Comparison of ENCODE assay signal across 8 cellular contexts in genomic region chr3:197847866-197848401, GRCh38. TPM values are rescaled to one million over a fixed set of nuclear protein-coding genes. Genes with fewer than 3 reads are reported as not detected.
A peak's percentile ranks its signal among the peaks of the same experiment; 100 is the strongest.
DNase-seq lines count a peak whose midpoint lies in the region; ATAC-seq and TF ChIP-seq lines count a peak whose summit lies in the region.

No MANE protein-coding gene starts in this region.

- CTCF ChIA-PET in CD8-positive, alpha-beta memory T cell (lab: Charles Lee): interaction anchor here (1.5 kb wide), 1 partner anchor 58 kb away, joined by 3 read pairs; no protein-coding TSS in a partner anchor

- H3K27ac ChIP-seq in CD8-positive, alpha-beta memory T cell (ENCODE audit: low read depth, low read length): peak overlapping the region; percentile 32
- peak overlapping the region; percentile 16 for H3K27ac ChIP-seq in layer of hippocampus (ENCODE audit: low read depth, low read length)

- no peaks in the 10 kb centered on the region for H3K27me3 Mint-ChIP-seq in CD8-positive, alpha-beta memory T cell

- peaks cover 17% of the 10 kb centered on the region for H3K36me3 ChIP-seq in CD8-positive, alpha-beta memory T cell (ENCODE audit: insufficient read depth, low read length)

- H3K4me1 ChIP-seq in CD8-positive, alpha-beta memory T cell (ENCODE audit: insufficient read depth, low read length): peaks cover 17% of the 10 kb centered on the region

- H3K4me3 ChIP-seq in CD8-positive, alpha-beta memory T cell (ENCODE audit: low read length): peak overlapping the region; percentile 51
- H3K4me3 ChIP-seq in WI38 (ENCODE audit: low read depth, low read length): peak overlapping the region; percentile 0; the same call in 1 of the 2 replicates

- DNase-seq in CD8-positive, alpha-beta memory T cell: peak in 2 of 5 donors; percentile 30 to 54
- DNase-seq in NCI-H1436 treated with DMSO at 0.1 percent for 48 hours (lab: John Stamatoyannopoulos, UW): no peak

- H3K4me3 Mint-ChIP-seq in CD8-positive, alpha-beta memory T cell: peak overlapping the region; percentile 57 to 84 (median 78)

- no peaks in the 10 kb centered on the region for H3K9me3 Mint-ChIP-seq in CD8-positive, alpha-beta memory T cell

- no peaks in the 10 kb centered on the region for H3K27me3 ChIP-seq in CD8-positive, alpha-beta memory T cell (ENCODE audit: insufficient read depth, low read length, poor library complexity, severe bottlenecking)
- H3K27me3 ChIP-seq in layer of hippocampus (ENCODE audit: control insufficient read depth, insufficient read depth, low read length): no peaks in the 10 kb centered on the region

- POLR2A ChIA-PET in CD8-positive, alpha-beta memory T cell (lab: Charles Lee): interaction anchor here (0.7 to 1.1 kb wide), 2 partner anchors 28 to 97 kb away, joined by 3 read pairs; no protein-coding TSS in a partner anchor

- TF ChIP-seq CTCF in WI38 (IDR thresholded peaks at IDR 0.05; ENCODE audit: low read depth, low read length): no peak

- H3K9me3 ChIP-seq in CD8-positive, alpha-beta memory T cell (ENCODE audit: low read length): no peaks in the 10 kb centered on the region

- H3K27ac Mint-ChIP-seq in CD8-positive, alpha-beta memory T cell: peak overlapping the region; percentile 73 to 96 (median 94)

- peak; percentile 91 for ATAC-seq in GM19351 (IDR thresholded peaks at IDR 0.05; ENCODE audit: unreplicated experiment)
- peak; percentile 79 for ATAC-seq in HG03520 (IDR thresholded peaks at IDR 0.05; ENCODE audit: unreplicated experiment)
- ATAC-seq in HG02571 (IDR thresholded peaks at IDR 0.05; ENCODE audit: unreplicated experiment): no peak
- no peak for ATAC-seq in HG03045 (IDR thresholded peaks at IDR 0.05; ENCODE audit: unreplicated experiment)

- peaks cover 19 to 74% (median 30%) of the 10 kb centered on the region in 3 donors for H3K36me3 Mint-ChIP-seq in CD8-positive, alpha-beta memory T cell

- H3K4me1 Mint-ChIP-seq in CD8-positive, alpha-beta memory T cell: peaks cover 14 to 27% (median 25%) of the 10 kb centered on the region in 3 donors

RNA-seq across cellular contexts. Expression of gene LRCH3, which starts 56.9 kb away (rescaled TPM):
- total RNA-seq in CD8-positive, alpha-beta memory T cell: 10 to 100 TPM; 51.2 to 56.3 TPM
- 26.5 TPM for polyA plus RNA-seq in CD8-positive, alpha-beta memory T cell

Comparison
In these comparisons a context has a peak if more than half of its experiments do, and no peak if none do; other contexts are left out.
1. ATAC-seq: peak in GM19351 (single experiment) and HG03520 (single experiment); none in HG02571 (single experiment) and HG03045 (single experiment).